24 cellular contexts compared by ENCODE assay signal in genomic region chr5:5135957-5136676, GRCh38. TPM values are rescaled to one million over a fixed set of nuclear protein-coding genes. Genes with fewer than 3 reads are reported as not detected.
DNase-seq lines count a peak whose midpoint lies in the region; TF ChIP-seq lines count a peak whose summit lies in the region.
"Had no signal": no experiment of that assay in that cellular context is flagged by ENCODE, and none has a peak within 500 bp of the region (broad histone marks: within the 10 kb centered on the region; RNA-seq: fewer than 3 reads in every experiment).

No MANE protein-coding gene starts in this region.

- H3K79me2 ChIP-seq in mammary epithelial cell (ENCODE audit: insufficient read depth, low read length) (no peaks in the 10 kb centered on the region), PC-9 (ENCODE audit: low read depth) (no peaks in the 10 kb centered on the region)
- H3K79me2 ChIP-seq: parathyroid adenoma had no signal

- WGBS in mammary epithelial cell (ENCODE audit: low coverage, missing lambda C conversion rate): 77% methylated on average over 6 of the region's 8 CpGs
- 20 to 34% (median 28%) methylated on average over 8 of the region's 8 CpGs for WGBS in stomach, 5 donors

- no peak overlapping the region for H2AFZ ChIP-seq in mammary epithelial cell (ENCODE audit: low read depth, low read length)
- peak overlapping the region; percentile 25; the same call in 1 of the 2 replicates for H2AFZ ChIP-seq in PC-9
- H2AFZ ChIP-seq: parathyroid adenoma had no signal

- POLR2A ChIA-PET in PC-9 (lab: Charles Lee; ENCODE audit: unreplicated experiment): no interaction called here
- POLR2A ChIA-PET in CD4-positive, alpha-beta memory T cell (lab: Charles Lee; ENCODE audit: partially characterized antibody): no interaction called here

- H3K9ac ChIP-seq in mammary epithelial cell (ENCODE audit: insufficient read depth, low read length): no peak overlapping the region
- H3K9ac ChIP-seq: BLaER1 treated with 17β-estradiol and CSF1 and Interleukin-3, amounts not matched to agents 10 nM and 100 nM; parathyroid adenoma had no signal

- H3K9me3 Mint-ChIP-seq in CD4-positive, alpha-beta memory T cell: peaks cover 0 to 2% (median 0%) of the 10 kb centered on the region in 8 donors
- H3K9me3 Mint-ChIP-seq: activated naive CD8-positive, alpha-beta T cell treated with anti-CD3 and anti-CD28 coated beads, Interleukin-2, amount 50 U/mL, for 24 hours; dendritic cell treated with granulocyte-macrophage colony-stimulating factor and Interleukin-4, amounts not matched to agents 40 ng/mL and 50 ng/mL, for 4 days had no signal

- H3K27me3 ChIP-seq in mammary epithelial cell (ENCODE audit: insufficient read depth, low read length): peaks cover 17% of the 10 kb centered on the region
- H3K27me3 ChIP-seq in PC-9 (ENCODE audit: insufficient read depth, low read depth): no peaks in the 10 kb centered on the region
- no peaks in the 10 kb centered on the region for H3K27me3 ChIP-seq in CD4-positive, alpha-beta memory T cell (ENCODE audit: insufficient read depth, low read length)
- H3K27me3 ChIP-seq in stomach: peaks cover 13 to 35% (median 21%) of the 10 kb centered on the region in 3 donors

- no peak for TF ChIP-seq POLR2A in stomach (IDR thresholded peaks at IDR 0.05)

- in situ Hi-C loops in T47D (cut with HindIII; ENCODE audit: low pct_unique_long_range_greater_than_20kb, low sequenced_read_pairs): no loop called here
- in situ Hi-C loops in mammary epithelial cell (cut with MboI; ENCODE audit: low sequenced_read_pairs in 2 of 2): no loop called here

- BruUV-seq in mammary epithelial cell (replicated peaks; lab: Mats Ljungman, UMichigan): no TSS peak
- BruUV-seq in PC-9 (replicated peaks; lab: Mats Ljungman, UMichigan): no TSS peak

- peaks cover 0 to 12% (median 5%) of the 10 kb centered on the region in 4 donors for H3K4me1 Mint-ChIP-seq in CD4-positive, alpha-beta memory T cell

- H3K36me3 Mint-ChIP-seq in CD4-positive, alpha-beta memory T cell: no peaks in the 10 kb centered on the region
- H3K36me3 Mint-ChIP-seq: brain had no signal

- dilution Hi-C loops in mammary epithelial cell (cut with HindIII; ENCODE audit: low sequenced_read_pairs): no loop called here

- H3K4me3 Mint-ChIP-seq in CD4-positive, alpha-beta memory T cell: no peak overlapping the region
- H3K4me3 Mint-ChIP-seq: activated naive CD8-positive, alpha-beta T cell treated with anti-CD3 and anti-CD28 coated beads, Interleukin-2, amount 50 U/mL, for 24 hours; dendritic cell treated with granulocyte-macrophage colony-stimulating factor and Interleukin-4, amounts not matched to agents 40 ng/mL and 50 ng/mL, for 4 days; naive thymus-derived CD4-positive, alpha-beta T cell had no signal

- H3K36me3 ChIP-seq in mammary epithelial cell (ENCODE audit: insufficient read depth, low read length) (no peaks in the 10 kb centered on the region), PC-9 (ENCODE audit: low read depth) (no peaks in the 10 kb centered on the region), stomach (no peaks in the 10 kb centered on the region)
- H3K36me3 ChIP-seq in CD4-positive, alpha-beta memory T cell (ENCODE audit: insufficient read depth, low read length): no peaks in the 10 kb centered on the region
- H3K36me3 ChIP-seq: BLaER1 treated with 17β-estradiol and CSF1 and Interleukin-3, amounts not matched to agents 10 nM and 100 nM; sigmoid colon had no signal

- peaks cover 10 to 17% of the 10 kb centered on the region in 2 donors for H3K27me3 Mint-ChIP-seq in CD4-positive, alpha-beta memory T cell

- no peaks in the 10 kb centered on the region for H3K9me2 ChIP-seq in PC-9 (ENCODE audit: insufficient read depth)

- H4K20me1 ChIP-seq in mammary epithelial cell (ENCODE audit: insufficient read depth, low read length) (no peaks in the 10 kb centered on the region), PC-9 (ENCODE audit: insufficient read depth) (no peaks in the 10 kb centered on the region)
- H4K20me1 ChIP-seq: BLaER1 treated with 17β-estradiol and CSF1 and Interleukin-3, amounts not matched to agents 10 nM and 100 nM had no signal

- no peak overlapping the region for H3K4me2 ChIP-seq in mammary epithelial cell (ENCODE audit: insufficient read depth, low read depth, low read length)
- peak overlapping the region; percentile 30 for H3K4me2 ChIP-seq in PC-9
- H3K4me2 ChIP-seq: BLaER1 treated with 17β-estradiol and CSF1 and Interleukin-3, amounts not matched to agents 10 nM and 100 nM had no signal

- H3K4me1 ChIP-seq in mammary epithelial cell (ENCODE audit: insufficient read depth, low read length) (peaks cover 7% of the 10 kb centered on the region), PC-9 (replicated peaks; ENCODE audit: insufficient read depth) (peaks cover 21% of the 10 kb centered on the region), stomach (peaks cover 15 to 28% (median 20%) of the 10 kb centered on the region in 4 donors)
- H3K4me1 ChIP-seq in CD4-positive, alpha-beta memory T cell (ENCODE audit: insufficient read depth, low read length): peaks cover 5% of the 10 kb centered on the region
- H3K4me1 ChIP-seq: BLaER1 treated with 17β-estradiol and CSF1 and Interleukin-3, amounts not matched to agents 10 nM and 100 nM; parathyroid adenoma had no signal

- H3F3A ChIP-seq in PC-9 (ENCODE audit: insufficient read depth, low read depth): peaks cover 9% of the 10 kb centered on the region; the same call in 1 of the 2 replicates

- no peak for TF ChIP-seq EP300 in stomach (IDR thresholded peaks at IDR 0.05)

- intact Hi-C loops in mammary epithelial cell (cut with micrococcal nuclease): no loop called here
- intact Hi-C loops in PC-9 (cut with micrococcal nuclease; ENCODE audit: unreplicated experiment): no loop called here
- intact Hi-C loops in CD4-positive, alpha-beta memory T cell (cut with micrococcal nuclease): no loop called here
- intact Hi-C loops in stomach (cut with DNase I; ENCODE audit: low total_unique reads): no loop called here

- DNase-seq in T47D (ENCODE audit: low read depth in 1 of 2, low spot score in 1 of 2) (peak; percentile 45 to 75), mammary epithelial cell (no peak), PC-9 (peak in 1 of 2 experiments; percentile 92), iris pigment epithelial cell (ENCODE audit: low read depth) (peak; percentile 10), stomach (no peak), ureter (ENCODE audit: low spot score) (no peak)
- DNase-seq in CD4-positive, alpha-beta memory T cell: no peak
- DNase-seq in activated naive CD4-positive, alpha-beta T cell (lab: John Stamatoyannopoulos, UW): no peak
- DNase-seq: activated CD4-positive, alpha-beta T cell treated with anti-CD3 and anti-CD28 coated beads, Interleukin-2, amount 50 U/mL, for 4 hours; activated effector memory CD4-positive, alpha-beta T cell treated with Interleukin-2 at 50 U/mL for 16 hours; activated naive CD8-positive, alpha-beta T cell treated with anti-CD3 and anti-CD28 coated beads, Interleukin-2, amount 50 U/mL, for 24 hours; GOT3; Kasumi-1; mesendoderm; naive thymus-derived CD4-positive, alpha-beta T cell; NCI-H526; sigmoid colon; T-helper 1 cell had no signal

- CTCF ChIA-PET in mammary epithelial cell (lab: Charles Lee; ENCODE audit: low non-redundant PET): no interaction called here
- CTCF ChIA-PET in PC-9 (lab: Charles Lee): no interaction called here
- CTCF ChIA-PET in CD4-positive, alpha-beta memory T cell (lab: Charles Lee; ENCODE audit: partially characterized antibody): no interaction called here

- no peak overlapping the region for H3K27ac ChIP-seq in mammary epithelial cell (ENCODE audit: insufficient read depth, low read depth, low read length)
- no peak overlapping the region for H3K27ac ChIP-seq in PC-9
- H3K27ac ChIP-seq in CD4-positive, alpha-beta memory T cell (ENCODE audit: low read depth, low read length): no peak overlapping the region
- no peak overlapping the region for H3K27ac ChIP-seq in stomach
- H3K27ac ChIP-seq: BLaER1 treated with 17β-estradiol and CSF1 and Interleukin-3, amounts not matched to agents 10 nM and 100 nM; parathyroid adenoma; sigmoid colon had no signal

- H3K4me3 ChIP-seq in mammary epithelial cell (replicated peaks in 1 of 3; ENCODE audit: insufficient read depth in 1 of 3, low read depth in 2 of 3, low read length in 3 of 3) (no peak overlapping the region), PC-9 (no peak overlapping the region), stomach (no peak overlapping the region)
- no peak overlapping the region for H3K4me3 ChIP-seq in CD4-positive, alpha-beta memory T cell (ENCODE audit: low read length in 2 of 2)
- H3K4me3 ChIP-seq: BLaER1 treated with 17β-estradiol and CSF1 and Interleukin-3, amounts not matched to agents 10 nM and 100 nM; sigmoid colon had no signal

- H3K9me3 ChIP-seq in mammary epithelial cell (replicated peaks; ENCODE audit: insufficient read depth, low read length): no peaks in the 10 kb centered on the region
- H3K9me3 ChIP-seq in PC-9 (ENCODE audit: insufficient read depth, low read depth): no peaks in the 10 kb centered on the region
- H3K9me3 ChIP-seq in CD4-positive, alpha-beta memory T cell (ENCODE audit: control insufficient read depth in 1 of 2, low read length in 2 of 2): no peaks in the 10 kb centered on the region
- H3K9me3 ChIP-seq in stomach: no peaks in the 10 kb centered on the region
- H3K9me3 ChIP-seq: sigmoid colon had no signal

- TF ChIP-seq CTCF in mammary epithelial cell (conservative IDR thresholded peaks at IDR 0.05 in 1 of 2, IDR thresholded peaks at IDR 0.05 in 1 of 2; ENCODE audit: extremely low read depth in 1 of 2, insufficient read depth in 1 of 2, low read depth in 1 of 2, low read length in 2 of 2) (no peak), PC-9 (conservative IDR thresholded peaks at IDR 0.05) (no peak), stomach (IDR thresholded peaks at IDR 0.05) (no peak)

- no peak overlapping the region for H3K27ac Mint-ChIP-seq in CD4-positive, alpha-beta memory T cell
- H3K27ac Mint-ChIP-seq: activated naive CD8-positive, alpha-beta T cell treated with anti-CD3 and anti-CD28 coated beads, Interleukin-2, amount 50 U/mL, for 24 hours; brain; dendritic cell treated with granulocyte-macrophage colony-stimulating factor and Interleukin-4, amounts not matched to agents 40 ng/mL and 50 ng/mL, for 4 days; naive thymus-derived CD4-positive, alpha-beta T cell had no signal

RNA-seq across cellular contexts. Expression of gene ADAMTS16, which starts 4.0 kb away (rescaled TPM):
- total RNA-seq in mammary epithelial cell (not detected), PC-9 (2021) (26.4 and 27.2 TPM in 2 replicates), stomach (10 to 100 TPM in 1 of 5 donors, under 1 TPM in 1, not detected in 3; 0.29 to 12.7 TPM), ureter (0.52 TPM)
- polyA plus RNA-seq in mammary epithelial cell (not detected), stomach (not detected)
- polyA minus RNA-seq in mammary epithelial cell: not detected
- total RNA-seq in CD4-positive, alpha-beta memory T cell: not detected
- not detected for polyA plus RNA-seq in CD4-positive, alpha-beta memory T cell
- total RNA-seq: endothelial cell of umbilical vein; naive thymus-derived CD4-positive, alpha-beta T cell; Right ventricle myocardium inferior had no signal
- polyA plus RNA-seq: endothelial cell of umbilical vein; naive thymus-derived CD4-positive, alpha-beta T cell had no signal

Comparison
In these comparisons a context has a peak if more than half of its experiments do, and no peak if none do; other contexts are left out.
1. DNase-seq: peak in T47D (2 of 2) and iris pigment epithelial cell (single experiment); none in mammary epithelial cell (single experiment), CD4-positive, alpha-beta memory T cell (0 of 5), stomach (single experiment), activated naive CD4-positive, alpha-beta T cell (0 of 4) and ureter (single experiment).